In genomic region chr1:54487571-54488050, GRCh38 we compare ENCODE assay signal across 8 cellular contexts.
DNase-seq lines count a peak whose midpoint lies in the region; ATAC-seq and TF ChIP-seq lines count a peak whose summit lies in the region.

No MANE protein-coding gene starts in this region.

- peak; percentile 50 for DNase-seq in DMS79 treated with DMSO at 0.1 percent for 48 hours (lab: John Stamatoyannopoulos, UW)
- peak; percentile 49 for DNase-seq in NCI-H1092 treated with DMSO at 0.1 percent for 48 hours (lab: John Stamatoyannopoulos, UW)
- DNase-seq in central memory CD8-positive, alpha-beta T cell (ENCODE audit: low spot score in 2 of 2) = no peak
- DNase-seq in mesothelial cell of epicardium (ENCODE audit: low spot score in 2 of 2, unreplicated experiment in 2 of 2) = no peak
- peak; percentile 64 for DNase-seq in ureter (ENCODE audit: low spot score)
- DNase-seq in H4 (ENCODE audit: low spot score) = no peak
- no peak for DNase-seq in EL
- DNase-seq in foreskin keratinocyte = no peak

- H3K27me3 ChIP-seq in foreskin keratinocyte = peaks cover 26% of the 10 kb centered on the region

- no peak overlapping the region for H3K27ac ChIP-seq in foreskin keratinocyte

- no peaks in the 10 kb centered on the region for H3K4me1 ChIP-seq in foreskin keratinocyte

- TF ChIP-seq CTCF in mesothelial cell of epicardium (IDR thresholded peaks at IDR 0.05; ENCODE audit: unreplicated experiment) = no peak
- TF ChIP-seq CTCF in foreskin keratinocyte (conservative IDR thresholded peaks at IDR 0.05) = no peak

- ATAC-seq in central memory CD8-positive, alpha-beta T cell (replicated peaks; ENCODE audit: extremely low read depth, poor library complexity, severe bottlenecking) = no peak
- no peak for ATAC-seq in foreskin keratinocyte

- peak overlapping the region; percentile 88 for H3K27ac Mint-ChIP-seq in central memory CD8-positive, alpha-beta T cell (ENCODE audit: low read depth)
- H3K27ac Mint-ChIP-seq in mesothelial cell of epicardium = peak overlapping the region; percentile 98

- H3K4me1 Mint-ChIP-seq in central memory CD8-positive, alpha-beta T cell = peaks cover 49% of the 10 kb centered on the region
- H3K4me1 Mint-ChIP-seq in mesothelial cell of epicardium = peaks cover 54% of the 10 kb centered on the region

- peaks cover 4% of the 10 kb centered on the region for H3K36me3 Mint-ChIP-seq in central memory CD8-positive, alpha-beta T cell (ENCODE audit: insufficient read depth)
- H3K36me3 Mint-ChIP-seq in mesothelial cell of epicardium = no peaks in the 10 kb centered on the region

- no peaks in the 10 kb centered on the region for H3K9me3 Mint-ChIP-seq in central memory CD8-positive, alpha-beta T cell
- no peaks in the 10 kb centered on the region for H3K9me3 Mint-ChIP-seq in mesothelial cell of epicardium

- H3K27me3 Mint-ChIP-seq in central memory CD8-positive, alpha-beta T cell = peaks cover 9% of the 10 kb centered on the region
- H3K27me3 Mint-ChIP-seq in mesothelial cell of epicardium (ENCODE audit: low read depth) = no peaks in the 10 kb centered on the region

- peak overlapping the region; percentile 82 for H3K4me3 Mint-ChIP-seq in central memory CD8-positive, alpha-beta T cell
- peak overlapping the region; percentile 53 for H3K4me3 Mint-ChIP-seq in mesothelial cell of epicardium

Comparison
In these comparisons a context has a peak if more than half of its experiments do, and no peak if none do; other contexts are left out.
1. DNase-seq: peak in DMS79 treated with DMSO at 0.1 percent for 48 hours (single experiment), NCI-H1092 treated with DMSO at 0.1 percent for 48 hours (single experiment) and ureter (single experiment); none in central memory CD8-positive, alpha-beta T cell (0 of 2), mesothelial cell of epicardium (0 of 2), H4 (single experiment), EL (single experiment) and foreskin keratinocyte (0 of 2).